ENCODE assay signal across 10 cellular contexts in the genomic region with DNA sequence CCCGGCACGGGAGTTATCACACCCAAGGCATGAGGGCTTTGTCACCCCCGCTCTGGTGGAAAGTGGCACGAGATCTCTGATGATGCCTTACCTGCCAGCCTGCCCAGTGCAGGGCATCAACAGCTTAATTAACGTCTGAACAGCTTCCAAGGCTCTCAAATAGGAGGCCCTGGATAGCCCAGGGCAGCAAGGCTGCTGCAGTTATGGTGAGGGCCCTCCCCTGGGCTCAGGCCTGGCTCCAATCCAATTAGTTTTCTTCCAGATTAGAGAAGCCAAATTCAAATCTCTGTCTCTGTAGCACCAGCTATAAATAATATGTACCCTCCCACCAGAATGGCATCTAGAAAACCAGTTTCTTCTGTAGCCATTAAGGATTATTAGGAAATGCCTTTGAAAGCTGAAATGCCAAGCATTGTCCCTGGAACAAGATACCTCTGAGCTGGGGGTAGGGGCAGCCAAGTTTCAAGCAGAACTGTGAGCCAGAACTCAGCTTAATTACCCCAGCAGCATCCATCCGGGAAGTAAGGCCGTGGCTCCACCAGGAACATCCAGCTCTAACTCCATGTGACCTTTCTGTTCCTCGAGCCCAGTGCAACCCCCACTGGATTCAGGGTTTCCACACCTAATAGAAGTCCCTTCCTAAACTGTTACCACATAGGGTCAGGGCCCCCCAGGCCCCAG. TPM values are rescaled to one million over a fixed set of nuclear protein-coding genes. Genes with fewer than 3 reads are reported as not detected.
DNase-seq lines count a peak whose midpoint lies in the region; ATAC-seq and TF ChIP-seq lines count a peak whose summit lies in the region.
"Had no signal": no experiment of that assay in that cellular context is flagged by ENCODE, and none has a peak within 500 bp of the region (broad histone marks: within the 10 kb centered on the region; RNA-seq: fewer than 3 reads in every experiment).

No MANE protein-coding gene starts in this region.

- H3K27ac ChIP-seq in esophagus squamous epithelium (peak overlapping the region; percentile 66 to 90 (median 84)), neutrophil (peak overlapping the region; percentile 19)

- no peak overlapping the region for H3K4me3 Mint-ChIP-seq in activated T-cell treated with anti-CD3 and anti-CD28 coated beads, Interleukin-2, amount 50 U/mL, for 24 hours
- H3K4me3 Mint-ChIP-seq: nephron progenitor cell had no signal

- H3K4me1 ChIP-seq in BE2C (peaks cover 22% of the 10 kb centered on the region), esophagus squamous epithelium (peaks cover 39 to 81% (median 50%) of the 10 kb centered on the region in 3 donors), neutrophil (ENCODE audit: control insufficient read depth in 1 of 2, insufficient read depth in 1 of 2, low read depth in 1 of 2, low read length in 1 of 2) (peaks cover 34 to 43% of the 10 kb centered on the region in 2 experiments)

- no peak for ATAC-seq in HG03469 (IDR thresholded peaks at IDR 0.05; ENCODE audit: unreplicated experiment)
- no peak for ATAC-seq in GM21825 (IDR thresholded peaks at IDR 0.05; ENCODE audit: unreplicated experiment)
- ATAC-seq in HG03095 (IDR thresholded peaks at IDR 0.05; ENCODE audit: unreplicated experiment), result no peak
- ATAC-seq: activated CD4-positive, CD25-positive, alpha-beta regulatory T cell treated with anti-CD3 and anti-CD28 coated beads, Interleukin-2, amount 50 U/mL, for 24 hours had no signal

- H3K27me3 Mint-ChIP-seq in activated T-cell treated with anti-CD3 and anti-CD28 coated beads, Interleukin-2, amount 50 U/mL, for 24 hours, result no peaks in the 10 kb centered on the region

- H3K4me3 ChIP-seq in BE2C (ENCODE audit: low read depth, low read length) (no peak overlapping the region), esophagus squamous epithelium (no peak overlapping the region), neutrophil (ENCODE audit: low read depth in 1 of 2, low read length in 1 of 2) (no peak overlapping the region)

- H3K27me3 ChIP-seq in BE2C (no peaks in the 10 kb centered on the region), esophagus squamous epithelium (no peaks in the 10 kb centered on the region), neutrophil (no peaks in the 10 kb centered on the region)

- H3K4me1 Mint-ChIP-seq in activated T-cell treated with anti-CD3 and anti-CD28 coated beads, Interleukin-2, amount 50 U/mL, for 24 hours (ENCODE audit: low read depth), result peaks cover 2% of the 10 kb centered on the region

- TF ChIP-seq CTCF in BE2C (IDR thresholded peaks at IDR 0.05; ENCODE audit: low read depth, low read length), result no peak
- no peak for TF ChIP-seq CTCF in esophagus squamous epithelium (IDR thresholded peaks at IDR 0.05)
- TF ChIP-seq CTCF in neutrophil (IDR thresholded peaks at IDR 0.05), result no peak

- H3K9me3 Mint-ChIP-seq in activated T-cell treated with anti-CD3 and anti-CD28 coated beads, Interleukin-2, amount 50 U/mL, for 24 hours, result no peaks in the 10 kb centered on the region
- H3K9me3 Mint-ChIP-seq: nephron progenitor cell had no signal

- H3K36me3 ChIP-seq in BE2C (no peaks in the 10 kb centered on the region), esophagus squamous epithelium (peaks cover 0 to 30% (median 0%) of the 10 kb centered on the region in 3 donors), neutrophil (peaks cover 58% of the 10 kb centered on the region)

- 42 to 62% methylated on average over 3 to 7 of the region's 8 CpGs for WGBS in esophagus squamous epithelium, 2 donors

- intact Hi-C loops in esophagus squamous epithelium (cut with DNase I), result no loop called here

- H3K36me3 Mint-ChIP-seq in activated T-cell treated with anti-CD3 and anti-CD28 coated beads, Interleukin-2, amount 50 U/mL, for 24 hours (ENCODE audit: low read depth), result peaks cover 15% of the 10 kb centered on the region

- DNase-seq in BE2C (peak; percentile 52), NCI-H82 treated with DMSO at 0.1 percent for 48 hours (lab: John Stamatoyannopoulos, UW; ENCODE audit: unreplicated experiment) (peak; percentile 84), esophagus squamous epithelium (lab: John Stamatoyannopoulos, UW) (no peak)
- DNase-seq in activated T-cell treated with anti-CD3 and anti-CD28 coated beads, Interleukin-2, amount 50 U/mL, for 24 hours, result no peak
- DNase-seq: nephron progenitor cell had no signal

- H3K27ac Mint-ChIP-seq in activated T-cell treated with anti-CD3 and anti-CD28 coated beads, Interleukin-2, amount 50 U/mL, for 24 hours, result no peak overlapping the region
- H3K27ac Mint-ChIP-seq: nephron progenitor cell had no signal

- H3K9me3 ChIP-seq in BE2C, result no peaks in the 10 kb centered on the region
- no peaks in the 10 kb centered on the region for H3K9me3 ChIP-seq in esophagus squamous epithelium
- H3K9me3 ChIP-seq in neutrophil, result no peaks in the 10 kb centered on the region

- TF ChIP-seq POLR2A in esophagus squamous epithelium (IDR thresholded peaks at IDR 0.05), result no peak

RNA-seq across cellular contexts. Expression of a gene that starts 12.5 kb away (rescaled TPM):
- 151 TPM for polyA plus RNA-seq in BE2C (2012; ENCODE audit: insufficient read depth, insufficient read length, low read depth)
- total RNA-seq in esophagus squamous epithelium, result 100 to 1,000 TPM in 3 of 4 donors, 10 to 100 TPM in 1; 74.9 to 184 (median 107) TPM

Comparison
In these comparisons a context has a peak if more than half of its experiments do, and no peak if none do; other contexts are left out.
1. DNase-seq: peak in BE2C (single experiment) and NCI-H82 treated with DMSO at 0.1 percent for 48 hours (single experiment); none in esophagus squamous epithelium (single experiment) and activated T-cell treated with anti-CD3 and anti-CD28 coated beads, Interleukin-2, amount 50 U/mL, for 24 hours (single experiment).